28 cellular contexts compared by ENCODE assay signal in the genomic region with DNA sequence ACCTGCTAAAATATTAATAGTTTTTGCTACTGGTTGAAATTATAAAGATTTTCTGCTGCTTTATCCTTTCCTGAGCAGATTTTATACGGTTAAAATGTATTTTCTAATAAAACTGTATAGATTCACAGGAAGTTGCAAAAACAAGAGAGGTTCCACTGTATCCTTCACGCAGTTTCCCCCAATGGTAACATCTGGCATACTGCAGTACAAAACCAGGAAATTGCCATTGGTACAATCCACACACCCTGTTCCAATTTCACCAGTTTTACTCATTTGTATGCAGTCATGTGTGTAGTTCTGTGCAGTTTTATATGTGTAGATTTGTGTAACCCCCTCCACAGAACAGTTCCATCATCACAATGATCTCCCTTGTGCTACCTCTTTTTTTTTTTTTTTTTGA.
"Had no signal": no experiment of that assay in that cellular context is flagged by ENCODE, and none has a peak within 500 bp of the region (broad histone marks: within the 10 kb centered on the region; RNA-seq: fewer than 3 reads in every experiment).

No MANE protein-coding gene starts in this region.

- H3K27me3 Mint-ChIP-seq: activated CD4-positive, alpha-beta T cell treated with anti-CD3 and anti-CD28 coated beads, Interleukin-2, amount 10 ng/mL, durations not matched to agents 24 days and 14 days; activated naive CD8-positive, alpha-beta T cell; brain; central memory CD8-positive, alpha-beta T cell had no signal

- H3K27ac ChIP-seq: SK-N-MC had no signal

- H3K4me3 Mint-ChIP-seq: activated CD4-positive, alpha-beta T cell treated with anti-CD3 and anti-CD28 coated beads, Interleukin-2, amount 10 ng/mL, durations not matched to agents 24 days and 14 days; activated naive CD4-positive, alpha-beta T cell treated with anti-CD3 and anti-CD28 coated beads for 36 hours; activated naive CD8-positive, alpha-beta T cell; brain; central memory CD8-positive, alpha-beta T cell; WTC11 had no signal

- DNase-seq: activated CD4-positive, alpha-beta T cell treated with anti-CD3 and anti-CD28 coated beads for 1 hour; activated CD4-positive, alpha-beta T cell treated with anti-CD3 and anti-CD28 coated beads, Interleukin-2, amount 10 ng/mL, durations not matched to agents 24 days and 14 days; activated CD4-positive, alpha-beta T cell treated with anti-CD3 and anti-CD28 coated beads, Interleukin-2, amount 50 U/mL, for 48 hours; activated CD8-positive, alpha-beta memory T cell treated with anti-CD3 and anti-CD28 coated beads, Interleukin-2, amount 50 U/mL, for 48 hours; activated effector memory CD4-positive, alpha-beta T cell treated with anti-CD3 and anti-CD28 coated beads, Interleukin-2, amount 50 U/mL, for 16 hours; activated naive CD4-positive, alpha-beta T cell treated with anti-CD3 and anti-CD28 coated beads for 36 hours; activated T-cell treated with anti-CD3 and anti-CD28 coated beads, Interleukin-2, amount 50 U/mL, for 1 hour; amygdala; Karpas-422; MM.1S; NCI-H1092; NCI-H1417; NCI-H2029; NCI-H2107; NCI-H345; NCI-H510A; NCI-H526 treated with DMSO at 0.1 percent for 48 hours; NCI-H82; OCI-M1; RPMI8226; SW 1271 had no signal

- H3K27ac Mint-ChIP-seq: activated CD4-positive, alpha-beta T cell treated with anti-CD3 and anti-CD28 coated beads, Interleukin-2, amount 10 ng/mL, durations not matched to agents 24 days and 14 days; activated naive CD4-positive, alpha-beta T cell treated with anti-CD3 and anti-CD28 coated beads for 36 hours; activated naive CD8-positive, alpha-beta T cell; WTC11 had no signal

- H3K36me3 Mint-ChIP-seq: activated naive CD8-positive, alpha-beta T cell; brain had no signal

- H3K4me3 ChIP-seq: SK-N-MC had no signal

- H3K9me3 Mint-ChIP-seq: activated CD4-positive, alpha-beta T cell treated with anti-CD3 and anti-CD28 coated beads, Interleukin-2, amount 10 ng/mL, durations not matched to agents 24 days and 14 days; activated naive CD4-positive, alpha-beta T cell treated with anti-CD3 and anti-CD28 coated beads for 36 hours; brain; central memory CD8-positive, alpha-beta T cell; WTC11 had no signal

- ATAC-seq: Panc1, Right ventricle myocardium inferior, WTC11 had no signal
